Comparison of ENCODE assay signal across 19 cellular contexts in the genomic region with DNA sequence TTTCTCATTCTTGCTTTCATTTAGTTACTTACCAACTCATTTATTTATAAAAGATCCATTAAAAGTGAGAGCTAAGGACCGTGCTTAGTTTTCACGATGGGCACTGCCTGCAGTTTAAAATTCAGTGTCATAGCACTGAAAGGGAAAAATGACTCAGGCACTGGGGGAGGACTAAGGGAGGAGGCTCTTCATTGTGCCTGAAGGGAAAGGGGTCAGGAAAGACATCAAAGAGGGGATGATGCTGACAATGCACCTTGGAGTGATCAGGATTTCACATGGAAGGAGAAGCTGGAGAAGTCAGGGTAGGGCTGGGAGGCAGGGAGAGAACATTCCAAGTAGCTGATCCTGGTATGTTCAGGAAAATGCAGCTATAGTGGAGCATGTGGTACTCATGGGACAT.
DNase-seq lines count a peak whose midpoint lies in the region; FAIRE-seq and TF ChIP-seq lines count a peak whose summit lies in the region.
"Had no signal": no experiment of that assay in that cellular context is flagged by ENCODE, and none has a peak within 500 bp of the region (broad histone marks: within the 10 kb centered on the region; RNA-seq: fewer than 3 reads in every experiment).

No MANE protein-coding gene starts in this region.

- H3K27me3 Mint-ChIP-seq in MCF 10A (ENCODE audit: insufficient read depth, unreplicated experiment), result peaks cover 22% of the 10 kb centered on the region

- H3K4me1 ChIP-seq in H1 (replicated peaks in 1 of 4; ENCODE audit: control insufficient read depth in 3 of 4, insufficient read depth in 4 of 4, low read length in 3 of 4), result no peaks in the 10 kb centered on the region

- H3K9me3 ChIP-seq in H1 (ENCODE audit: insufficient read depth in 2 of 2, low read depth in 1 of 2, low read length in 1 of 2), result peaks cover 2 to 18% of the 10 kb centered on the region in 2 experiments; a peak in 2 of 4 replicates

- WGBS in H1 (ENCODE audit: extremely low coverage in 1 of 2, insufficient coverage in 1 of 2, insufficient read length in 1 of 2, insufficient replicate concordance in 2 of 2, low coverage in 1 of 2, low lambda C conversion rate in 2 of 2, missing lambda C conversion rate in 1 of 2), 2 experiments, result 100% methylated on average over 2 of the region's 2 CpGs; no CpG with 5 or more reads in 1 of the 2 experiments

- no peak for TF ChIP-seq POLR2A in H1 (IDR thresholded peaks at IDR 0.05; ENCODE audit: control extremely low read depth in 1 of 2, low read depth in 2 of 2, low read length in 2 of 2)

- H2AFZ ChIP-seq in H1 (ENCODE audit: low read length), result no peak overlapping the region
- H2AFZ ChIP-seq: GM23248 had no signal

- no peaks in the 10 kb centered on the region for H3K36me3 ChIP-seq in H1 (ENCODE audit: control insufficient read depth in 2 of 4, insufficient read depth in 4 of 4, low read length in 3 of 4)

- no peak overlapping the region for H3K23ac ChIP-seq in H1 (ENCODE audit: insufficient read length)

- no peaks in the 10 kb centered on the region for H3K36me3 Mint-ChIP-seq in MCF 10A (ENCODE audit: insufficient read depth, unreplicated experiment)
- H3K36me3 Mint-ChIP-seq: CD4-positive, alpha-beta memory T cell had no signal

- H3K23me2 ChIP-seq in H1 (ENCODE audit: low read depth, low read length), result no peaks in the 10 kb centered on the region; the same call in 1 of the 2 replicates

- H2BK20ac ChIP-seq in H1 (ENCODE audit: low read length), result no peak overlapping the region

- H3K18ac ChIP-seq in H1 (ENCODE audit: extremely low read depth, low read length), result no peak overlapping the region

- H2BK120ac ChIP-seq in H1 (replicated peaks; ENCODE audit: low read depth, low read length), result no peak overlapping the region

- no peak overlapping the region for H3K27ac ChIP-seq in H1 (ENCODE audit: low read depth, low read length)
- H3K27ac ChIP-seq: GM23248 had no signal

- peak overlapping the region; percentile 44; the same call in 1 of the 2 replicates for H2BK12ac ChIP-seq in H1 (ENCODE audit: low read depth, low read length)

- no peak overlapping the region for H3K4me2 ChIP-seq in H1 (ENCODE audit: insufficient read depth in 1 of 2, low read depth in 2 of 2, low read length in 2 of 2)

- H3K4ac ChIP-seq in H1 (replicated peaks; ENCODE audit: insufficient read length, low read depth, low read length), result no peak overlapping the region

- no peaks in the 10 kb centered on the region for H3K27me3 ChIP-seq in H1 (replicated peaks in 1 of 4; ENCODE audit: control insufficient read depth in 3 of 4, extremely low read depth in 1 of 4, insufficient read depth in 3 of 4, low read length in 3 of 4)

- H3K14ac ChIP-seq in H1 (ENCODE audit: insufficient read length), result no peak overlapping the region

- no peak for TF ChIP-seq EP300 in H1 (IDR thresholded peaks at IDR 0.05; ENCODE audit: borderline replicate concordance in 1 of 2, low read depth in 2 of 2, low read length in 2 of 2)

- TF ChIP-seq CTCF in H1 (IDR thresholded peaks at IDR 0.05; ENCODE audit: control extremely low read depth in 1 of 3, insufficient read depth in 1 of 3, low read depth in 1 of 3, low read length in 3 of 3) (no peak), MCF 10A (IDR thresholded peaks at IDR 0.05; ENCODE audit: unreplicated experiment) (no peak)

- no peak overlapping the region for H2BK15ac ChIP-seq in H1 (ENCODE audit: low read length)

- H4K91ac ChIP-seq in H1 (replicated peaks; ENCODE audit: insufficient read length, low read length), result no peak overlapping the region

- no TSS peak for BruUV-seq in MCF 10A (replicated peaks; lab: Mats Ljungman, UMichigan)

- no peak for TF ChIP-seq RAD21 in H1 (IDR thresholded peaks at IDR 0.05 in 1 of 2, conservative IDR thresholded peaks at IDR 0.05 in 1 of 2; ENCODE audit: low read depth in 2 of 2, low read length in 2 of 2)

- H4K8ac ChIP-seq in H1 (ENCODE audit: extremely low read depth, insufficient read depth, low read length), result no peak overlapping the region

- no peak overlapping the region for H3K27ac Mint-ChIP-seq in MCF 10A (ENCODE audit: low read depth, unreplicated experiment)
- H3K27ac Mint-ChIP-seq: CD4-positive, alpha-beta memory T cell; H9; HFFc6 had no signal

- no peak overlapping the region for H4K5ac ChIP-seq in H1 (ENCODE audit: insufficient read length, low read depth, low read length)

- FAIRE-seq in H1 (lab: Jason Lieb, UNC), result no peak
- peak; percentile 86 for FAIRE-seq in urothelium cell line (lab: Jason Lieb, UNC)
- FAIRE-seq: G401.6, GM12892 had no signal

- no peaks in the 10 kb centered on the region for H3K4me1 Mint-ChIP-seq in MCF 10A (ENCODE audit: insufficient read depth, unreplicated experiment)
- H3K4me1 Mint-ChIP-seq: CD4-positive, alpha-beta memory T cell; H9 had no signal

- intact Hi-C loops in MCF 10A (cut with micrococcal nuclease), result no loop called here

- no peak overlapping the region for H3K4me3 ChIP-seq in H1 (ENCODE audit: extremely low read depth in 1 of 4, insufficient read depth in 2 of 4, low read depth in 3 of 4, low read length in 4 of 4)
- H3K4me3 ChIP-seq: GM23248 had no signal

- H2AK5ac ChIP-seq in H1 (ENCODE audit: low read depth, low read length), result 0 out of 2 replicates have a peak overlapping the region, but pooled peaks have one; percentile 65

- H3K9me3 Mint-ChIP-seq in MCF 10A (ENCODE audit: unreplicated experiment), result peaks cover 7% of the 10 kb centered on the region

- no peak overlapping the region for H3K56ac ChIP-seq in H1 (replicated peaks; ENCODE audit: insufficient read length, low read depth, low read length)

- no peak overlapping the region for H3K9ac ChIP-seq in H1 (replicated peaks in 1 of 4; ENCODE audit: extremely low read depth in 1 of 4, low read depth in 3 of 4, low read length in 3 of 4)
- H3K9ac ChIP-seq: GM23248 had no signal

- peak; percentile 2 for DNase-seq in T1000 (lab: John Stamatoyannopoulos, UW)
- DNase-seq in H1 (ENCODE audit: low read depth in 1 of 2, low spot score in 2 of 2), result no peak
- peak; percentile 18 for DNase-seq in renal cortical epithelial cell (ENCODE audit: low read depth)
- peak; percentile 52 for DNase-seq in urothelium cell line (ENCODE audit: low spot score)
- no peak for DNase-seq in MCF 10A (ENCODE audit: unreplicated experiment)
- DNase-seq in dermis blood vessel endothelial cell, result no peak
- DNase-seq in NCI-H774 (lab: John Stamatoyannopoulos, UW), result no peak
- DNase-seq in kidney tubule cell (ENCODE audit: low spot score), result no peak
- DNase-seq: C1 segment of cervical spinal cord; Calu3; CD4-positive, alpha-beta memory T cell; COR-L47; DMS53; DMS79 treated with DMSO at 0.1 percent for 48 hours; GM23248; H9; HFFc6 had no signal

- CTCF ChIA-PET in H1 (lab: Charles Lee; ENCODE audit: partially characterized antibody), result interaction anchor here (0.6 to 4.8 kb wide), 5 partner anchors 11 to 246 kb away, joined by 3 to 25 read pairs (median 4); no protein-coding TSS in a partner anchor
- CTCF ChIA-PET in MCF 10A (lab: Yijun Ruan, JAX), result interaction anchor here (2.5 kb wide), 1 partner anchor 11 kb away, joined by 19 read pairs; no protein-coding TSS in a partner anchor

- H3K79me2 ChIP-seq in H1 (ENCODE audit: control insufficient read depth in 1 of 2, insufficient read depth in 2 of 2, low read length in 2 of 2), result no peaks in the 10 kb centered on the region

- no peaks in the 10 kb centered on the region for H4K20me1 ChIP-seq in H1 (replicated peaks in 1 of 2; ENCODE audit: control insufficient read depth in 1 of 2, insufficient read depth in 2 of 2, low read length in 2 of 2)

- H3K4me3 Mint-ChIP-seq in MCF 10A (ENCODE audit: unreplicated experiment), result no peak overlapping the region
- H3K4me3 Mint-ChIP-seq: CD4-positive, alpha-beta memory T cell; H9; HFFc6 had no signal

- H3K79me1 ChIP-seq in H1 (ENCODE audit: low read depth, low read length), result no peaks in the 10 kb centered on the region

- no peak overlapping the region for H2BK5ac ChIP-seq in H1 (ENCODE audit: low read depth, low read length)

- POLR2A ChIA-PET in H1 (lab: Charles Lee; ENCODE audit: partially characterized antibody) (no interaction called here), MCF 10A (lab: Yijun Ruan, JAX) (no interaction called here)

TF ChIP-seq in H1, 55 proteins besides CTCF, POLR2A, EP300 and RAD21:
- TF ChIP-seq RFX5 (IDR thresholded peaks at IDR 0.05; ENCODE audit: borderline replicate concordance, low read depth, low read length) (no peak), MAX (IDR thresholded peaks at IDR 0.05) (no peak), HDAC2 (IDR thresholded peaks at IDR 0.05; ENCODE audit: borderline replicate concordance in 1 of 2, low read depth in 2 of 2, low read length in 2 of 2) (no peak), TCF12 (IDR thresholded peaks at IDR 0.05; ENCODE audit: low read depth, low read length) (no peak), TEAD4 (IDR thresholded peaks at IDR 0.05; ENCODE audit: low read depth, low read length) (no peak), BCL11A (IDR thresholded peaks at IDR 0.05; ENCODE audit: low read depth in 2 of 2, low read length in 2 of 2) (no peak), SP1 (IDR thresholded peaks at IDR 0.05; ENCODE audit: low read depth, low read length) (no peak), MAFK (IDR thresholded peaks at IDR 0.05; ENCODE audit: low read depth, low read length) (no peak), POLR2AphosphoS5 (IDR thresholded peaks at IDR 0.05; ENCODE audit: low read depth, low read length) (no peak), TAF1 (IDR thresholded peaks at IDR 0.05; ENCODE audit: low read depth, low read length) (no peak), JUND (IDR thresholded peaks at IDR 0.05; ENCODE audit: low read length) (no peak), ASH2L (IDR thresholded peaks at IDR 0.05; ENCODE audit: low read length) (no peak), GTF2F1 (IDR thresholded peaks at IDR 0.05; ENCODE audit: borderline replicate concordance, low read depth, low read length) (no peak), SP2 (IDR thresholded peaks at IDR 0.05; ENCODE audit: low read length) (no peak), USF2 (IDR thresholded peaks at IDR 0.05; ENCODE audit: low read length) (no peak)

Comparison
In these comparisons a context has a peak if more than half of its experiments do, and no peak if none do; other contexts are left out.
1. DNase-seq: peak in T1000 (single experiment), renal cortical epithelial cell (single experiment) and urothelium cell line (single experiment); none in H1 (0 of 2), MCF 10A (single experiment), dermis blood vessel endothelial cell (single experiment), NCI-H774 (single experiment) and kidney tubule cell (single experiment).